25 cellular contexts compared by ENCODE assay signal in genomic region chr1:211525101-211525676, GRCh38. TPM values are rescaled to one million over a fixed set of nuclear protein-coding genes. Genes with fewer than 3 reads are reported as not detected.
DNase-seq lines count a peak whose midpoint lies in the region; ATAC-seq and TF ChIP-seq lines count a peak whose summit lies in the region.
"Had no signal": no experiment of that assay in that cellular context is flagged by ENCODE, and none has a peak within 500 bp of the region (broad histone marks: within the 10 kb centered on the region; RNA-seq: fewer than 3 reads in every experiment).

No MANE protein-coding gene starts in this region.

- H3K36me3 ChIP-seq in endodermal cell (ENCODE audit: control insufficient read depth, insufficient read depth, low read length) (no peaks in the 10 kb centered on the region), right lobe of liver (no peaks in the 10 kb centered on the region)
- H3K36me3 ChIP-seq: BE2C; BLaER1 treated with 17β-estradiol and CSF1 and Interleukin-3, amounts not matched to agents 10 nM and 100 nM had no signal

- DNase-seq in HT1080 (ENCODE audit: low read depth), result peak; percentile 57
- DNase-seq in WTC11 (ENCODE audit: low spot score), result no peak
- no peak for DNase-seq in endodermal cell
- no peak for DNase-seq in NCI-H1092 (lab: John Stamatoyannopoulos, UW)
- no peak for DNase-seq in NCI-H2171 treated with DMSO at 0.1 percent for 48 hours (lab: John Stamatoyannopoulos, UW)
- DNase-seq in right lobe of liver, result no peak
- no peak for DNase-seq in NCI-H2227 (lab: John Stamatoyannopoulos, UW; ENCODE audit: unreplicated experiment)
- DNase-seq: ACHN; AML-193; BE2C; CD4-positive, alpha-beta T cell; CD8-positive, alpha-beta memory T cell; DMS53; DMS79 treated with DMSO at 0.1 percent for 48 hours; GF-D8; GOT3; H7; HCEC 1CT had no signal

- H3K4me1 ChIP-seq in endodermal cell (ENCODE audit: control insufficient read depth, insufficient read depth, low read length) (peaks cover 13% of the 10 kb centered on the region), right lobe of liver (peaks cover 0 to 44% (median 21%) of the 10 kb centered on the region in 4 donors)

- peaks cover 5% of the 10 kb centered on the region for H3K27me3 Mint-ChIP-seq in WTC11 (ENCODE audit: low read depth)
- H3K27me3 Mint-ChIP-seq in endodermal cell (ENCODE audit: insufficient read depth), result peaks cover 51% of the 10 kb centered on the region
- peaks cover 4% of the 10 kb centered on the region for H3K27me3 Mint-ChIP-seq in nephron (ENCODE audit: low read depth)
- H3K27me3 Mint-ChIP-seq: CD4-positive, alpha-beta T cell had no signal

- ATAC-seq in WTC11 (no peak), right lobe of liver (no peak)
- ATAC-seq: A549 had no signal

- no peak overlapping the region for H3K27ac Mint-ChIP-seq in WTC11
- H3K27ac Mint-ChIP-seq in endodermal cell, result peak overlapping the region; percentile 79
- H3K27ac Mint-ChIP-seq in nephron, result peak overlapping the region in 2 of 3 experiments; percentile 4 to 21
- H3K27ac Mint-ChIP-seq: CD4-positive, alpha-beta T cell had no signal

- no peak overlapping the region for H3K4me3 Mint-ChIP-seq in WTC11
- H3K4me3 Mint-ChIP-seq in endodermal cell, result no peak overlapping the region
- no peak overlapping the region for H3K4me3 Mint-ChIP-seq in nephron
- H3K4me3 Mint-ChIP-seq: CD14-positive monocyte; CD4-positive, alpha-beta T cell; CD8-positive, alpha-beta memory T cell had no signal

- no peaks in the 10 kb centered on the region for H3K9me3 Mint-ChIP-seq in WTC11
- no peaks in the 10 kb centered on the region for H3K9me3 Mint-ChIP-seq in endodermal cell
- H3K9me3 Mint-ChIP-seq in nephron, result no peaks in the 10 kb centered on the region
- H3K9me3 Mint-ChIP-seq: CD4-positive, alpha-beta T cell; CD8-positive, alpha-beta memory T cell had no signal

- 67 to 76% methylated on average over 4 to 9 of the region's 9 CpGs for WGBS in endodermal cell (ENCODE audit: insufficient coverage in 1 of 2, insufficient read length in 1 of 2), 2 experiments
- WGBS in right lobe of liver (ENCODE audit: insufficient coverage, low coverage, low lambda C conversion rate, missing lambda C conversion rate), result 94% methylated on average over 6 of the region's 9 CpGs

- H3K27me3 ChIP-seq in endodermal cell (ENCODE audit: control insufficient read depth, insufficient read depth, low read length, poor library complexity, severe bottlenecking), result peaks cover 47% of the 10 kb centered on the region
- H3K27me3 ChIP-seq in right lobe of liver, result no peaks in the 10 kb centered on the region
- H3K27me3 ChIP-seq: BE2C; BLaER1 treated with 17β-estradiol and CSF1 and Interleukin-3, amounts not matched to agents 10 nM and 100 nM had no signal

- TF ChIP-seq CTCF in WTC11 (IDR thresholded peaks at IDR 0.05) (no peak), endodermal cell (conservative IDR thresholded peaks at IDR 0.05) (no peak), nephron (IDR thresholded peaks at IDR 0.05; ENCODE audit: unreplicated experiment in 3 of 3) (no peak), right lobe of liver (IDR thresholded peaks at IDR 0.05) (no peak)

- CTCF ChIA-PET in WTC11 (lab: Charles Lee), result interaction anchor here (1.6 kb wide), 1 partner anchor 49 kb away, joined by 5 read pairs; no protein-coding TSS in a partner anchor

- H3K9ac ChIP-seq in endodermal cell (ENCODE audit: extremely low read depth, low read length, poor library complexity, severe bottlenecking), result no peak overlapping the region
- H3K9ac ChIP-seq: BLaER1 treated with 17β-estradiol and CSF1 and Interleukin-3, amounts not matched to agents 10 nM and 100 nM had no signal

- H3K36me3 Mint-ChIP-seq in WTC11 (no peaks in the 10 kb centered on the region), endodermal cell (ENCODE audit: low read depth) (no peaks in the 10 kb centered on the region), nephron (ENCODE audit: low read depth) (no peaks in the 10 kb centered on the region)
- H3K36me3 Mint-ChIP-seq: CD14-positive monocyte had no signal

- TF ChIP-seq POLR2A in right lobe of liver (IDR thresholded peaks at IDR 0.05), result no peak

- intact Hi-C loops in right lobe of liver (cut with DNase I), result no loop called here

- H3K9me3 ChIP-seq in endodermal cell (ENCODE audit: control insufficient read depth, low read length) (no peaks in the 10 kb centered on the region), right lobe of liver (no peaks in the 10 kb centered on the region)
- H3K9me3 ChIP-seq: A549; BE2C; BLaER1 treated with 17β-estradiol and CSF1 and Interleukin-3, amounts not matched to agents 10 nM and 100 nM had no signal

- H3K4me1 Mint-ChIP-seq in WTC11 (peaks cover 16% of the 10 kb centered on the region), endodermal cell (peaks cover 45% of the 10 kb centered on the region), nephron (peaks cover 46% of the 10 kb centered on the region)
- H3K4me1 Mint-ChIP-seq: CD8-positive, alpha-beta memory T cell had no signal

- H3K27ac ChIP-seq in endodermal cell (ENCODE audit: low read depth, low read length) (no peak overlapping the region), right lobe of liver (no peak overlapping the region)
- H3K27ac ChIP-seq: 22Rv1; BLaER1 treated with 17β-estradiol and CSF1 and Interleukin-3, amounts not matched to agents 10 nM and 100 nM had no signal

- H3K4me3 ChIP-seq in endodermal cell (ENCODE audit: low read length), result no peak overlapping the region
- H3K4me3 ChIP-seq in right lobe of liver, result no peak overlapping the region
- H3K4me3 ChIP-seq: A549; BLaER1 treated with 17β-estradiol and CSF1 and Interleukin-3, amounts not matched to agents 10 nM and 100 nM had no signal

- POLR2A ChIA-PET in WTC11 (lab: Charles Lee), result no interaction called here

TF ChIP-seq in WTC11, 78 proteins besides CTCF, POLR2A, EP300 and RAD21:
- no peak for TF ChIP-seq NR3C1 (CRISPR knock-in tag; conservative IDR thresholded peaks at IDR 0.05; ENCODE audit: low read depth)
- no peak for TF ChIP-seq ERG (CRISPR knock-in tag; IDR thresholded peaks at IDR 0.05)
- peak; percentile 15 for TF ChIP-seq GRHL2 (CRISPR knock-in tag; IDR thresholded peaks at IDR 0.05; ENCODE audit: insufficient replicate concordance, severe bottlenecking)

RNA-seq across cellular contexts. Expression of gene RD3, which starts 33.2 kb away (rescaled TPM):
- not detected in 2 replicates for total RNA-seq in HT1080 (2014; rRNA removed; shearing (Covaris generic))
- polyA plus RNA-seq in HT1080 (2015; cell fraction: cytosol; rRNA removed), result 0.02 TPM in 1 of 2 replicates, not detected in the other
- polyA plus RNA-seq in HT1080 (2015; cell fraction: nucleus; rRNA removed), result not detected in 2 replicates
- total RNA-seq in WTC11 (2021), result 0.16 to 0.30 TPM (median 0.17 TPM) in 3 replicates
- under 1 TPM in 1 of 2 donors, not detected in 1; 0.18 TPM for total RNA-seq in endodermal cell
- 0.43 TPM for polyA plus RNA-seq in endodermal cell (2013, experiment 1 of 2)
- polyA plus RNA-seq in endodermal cell (2013, experiment 2 of 2), result 0.79 TPM
- not detected for total RNA-seq in right lobe of liver
- total RNA-seq: CD4-positive, alpha-beta T cell; CD8-positive, alpha-beta memory T cell; Daoy; G401; H7 had no signal
- polyA plus RNA-seq: A549; CD14-positive monocyte; CD8-positive, alpha-beta memory T cell had no signal

RNA-seq across cellular contexts. Expression of gene SLC30A1, which starts 53.8 kb away (rescaled TPM):
- total RNA-seq in HT1080 (2014; rRNA removed; shearing (Covaris generic)), result 15.1 and 23.5 TPM in 2 replicates
- polyA plus RNA-seq in HT1080 (2015; cell fraction: cytosol; rRNA removed), result 6.6 and 7.5 TPM in 2 replicates
- polyA plus RNA-seq in HT1080 (2015; cell fraction: nucleus; rRNA removed), result 12.6 and 14.3 TPM in 2 replicates
- total RNA-seq in WTC11 (2021) (20.0 to 26.9 TPM (median 25.3 TPM) in 3 replicates), endodermal cell (10 to 100 TPM in 1 of 2 donors, 1 to 10 TPM in 1; 9.0 to 14.0 TPM), right lobe of liver (10 to 100 TPM; 23.2 to 72.9 (median 48.2) TPM)
- polyA plus RNA-seq in endodermal cell (2013, experiment 1 of 2), result 12.3 TPM
- polyA plus RNA-seq in endodermal cell (2013, experiment 2 of 2), result 11.4 TPM
